12 cellular contexts compared by ENCODE assay signal in genomic region chr5:15502208-15502607, GRCh38. TPM values are rescaled to one million over a fixed set of nuclear protein-coding genes. Genes with fewer than 3 reads are reported as not detected.
A peak's percentile ranks its signal among the peaks of the same experiment; 100 is the strongest.
DNase-seq lines count a peak whose midpoint lies in the region; FAIRE-seq and TF ChIP-seq lines count a peak whose summit lies in the region.
"Had no signal": no experiment of that assay in that cellular context is flagged by ENCODE, and none has a peak within 500 bp of the region (broad histone marks: within the 10 kb centered on the region; RNA-seq: fewer than 3 reads in every experiment).

No MANE protein-coding gene starts in this region.

- H3K4me1 ChIP-seq in breast epithelium (no peaks in the 10 kb centered on the region), muscle layer of duodenum (ENCODE audit: control insufficient read depth in 1 of 2, insufficient read depth in 2 of 2, low read length in 2 of 2) (peaks cover 0 to 8% of the 10 kb centered on the region in 2 donors), vagina (peaks cover 13% of the 10 kb centered on the region)

- H3K9me3 Mint-ChIP-seq in MCF 10A (ENCODE audit: unreplicated experiment) = no peaks in the 10 kb centered on the region
- H3K9me3 Mint-ChIP-seq in endothelial cell (ENCODE audit: unreplicated experiment) = no peaks in the 10 kb centered on the region
- peaks cover 4% of the 10 kb centered on the region for H3K9me3 Mint-ChIP-seq in activated CD4-positive, alpha-beta T cell treated with anti-CD3 and anti-CD28 coated beads, Interleukin-2, amount 10 ng/mL, durations not matched to agents 24 days and 14 days
- H3K9me3 Mint-ChIP-seq: dendritic cell treated with granulocyte-macrophage colony-stimulating factor and Interleukin-4, amounts not matched to agents 40 ng/mL and 50 ng/mL, for 4 days had no signal

- H3K4me3 Mint-ChIP-seq in MCF 10A (ENCODE audit: unreplicated experiment) (no peak overlapping the region), endothelial cell (ENCODE audit: unreplicated experiment) (peak overlapping the region; percentile 98)
- no peak overlapping the region for H3K4me3 Mint-ChIP-seq in activated CD4-positive, alpha-beta T cell treated with anti-CD3 and anti-CD28 coated beads, Interleukin-2, amount 10 ng/mL, durations not matched to agents 24 days and 14 days
- H3K4me3 Mint-ChIP-seq: B cell; dendritic cell treated with granulocyte-macrophage colony-stimulating factor and Interleukin-4, amounts not matched to agents 40 ng/mL and 50 ng/mL, for 4 days had no signal

- CTCF ChIA-PET in MCF 10A (lab: Yijun Ruan, JAX) = no interaction called here

- no peak for FAIRE-seq in RCC 7860 (lab: Jason Lieb, UNC)

- H3K36me3 Mint-ChIP-seq in MCF 10A (ENCODE audit: insufficient read depth, unreplicated experiment) (no peaks in the 10 kb centered on the region), endothelial cell (ENCODE audit: low read depth, unreplicated experiment) (peaks cover 16% of the 10 kb centered on the region)
- H3K36me3 Mint-ChIP-seq in activated CD4-positive, alpha-beta T cell treated with anti-CD3 and anti-CD28 coated beads, Interleukin-2, amount 10 ng/mL, durations not matched to agents 24 days and 14 days (ENCODE audit: low read depth) = no peaks in the 10 kb centered on the region

- H3K27me3 Mint-ChIP-seq in MCF 10A (ENCODE audit: insufficient read depth, unreplicated experiment) (no peaks in the 10 kb centered on the region), endothelial cell (ENCODE audit: unreplicated experiment) (peaks cover 7% of the 10 kb centered on the region)
- peaks cover 28% of the 10 kb centered on the region for H3K27me3 Mint-ChIP-seq in activated CD4-positive, alpha-beta T cell treated with anti-CD3 and anti-CD28 coated beads, Interleukin-2, amount 10 ng/mL, durations not matched to agents 24 days and 14 days

- DNase-seq in breast epithelium (ENCODE audit: low spot score in 2 of 2) (no peak), MCF 10A (ENCODE audit: unreplicated experiment) (no peak), endothelial cell (ENCODE audit: low spot score) (no peak), vagina (ENCODE audit: extremely low spot score in 2 of 2) (no peak), cortex of kidney (lab: John Stamatoyannopoulos, UW) (no peak), RCC 7860 (ENCODE audit: low spot score) (no peak)
- DNase-seq in activated CD4-positive, alpha-beta T cell treated with anti-CD3 and anti-CD28 coated beads, Interleukin-2, amount 10 ng/mL, durations not matched to agents 24 days and 14 days = no peak
- DNase-seq: NCI-H146; stimulated activated CD4-positive, alpha-beta T cell treated with anti-CD3 and anti-CD28 coated beads, Interleukin-15, amount 100 ng/mL, for 24 hours had no signal

- H3K27ac ChIP-seq in breast epithelium (peak overlapping the region in 1 of 2 donors; percentile 49), muscle layer of duodenum (ENCODE audit: low read length) (peak overlapping the region; percentile 67), vagina (peak overlapping the region; percentile 89)

- TF ChIP-seq CTCF in breast epithelium (IDR thresholded peaks at IDR 0.05) = no peak
- TF ChIP-seq CTCF in MCF 10A (IDR thresholded peaks at IDR 0.05; ENCODE audit: unreplicated experiment) = no peak
- TF ChIP-seq CTCF in endothelial cell (IDR thresholded peaks at IDR 0.05; ENCODE audit: unreplicated experiment) = no peak
- TF ChIP-seq CTCF in vagina (IDR thresholded peaks at IDR 0.05) = no peak

- H3K4me3 ChIP-seq in breast epithelium (peak overlapping the region; percentile 56 to 92 (median 69)), muscle layer of duodenum (ENCODE audit: low read depth in 1 of 2, low read length in 2 of 2) (peak overlapping the region; percentile 31 to 93), vagina (peak overlapping the region; percentile 70 to 92)

- H3K4me1 Mint-ChIP-seq in MCF 10A (ENCODE audit: insufficient read depth, unreplicated experiment) = peaks cover 10% of the 10 kb centered on the region
- peaks cover 54% of the 10 kb centered on the region for H3K4me1 Mint-ChIP-seq in endothelial cell (ENCODE audit: unreplicated experiment)
- no peaks in the 10 kb centered on the region for H3K4me1 Mint-ChIP-seq in activated CD4-positive, alpha-beta T cell treated with anti-CD3 and anti-CD28 coated beads, Interleukin-2, amount 10 ng/mL, durations not matched to agents 24 days and 14 days
- H3K4me1 Mint-ChIP-seq: B cell had no signal

- H3K27ac Mint-ChIP-seq in MCF 10A (ENCODE audit: low read depth, unreplicated experiment) (no peak overlapping the region), endothelial cell (ENCODE audit: unreplicated experiment) (peak overlapping the region; percentile 96)
- no peak overlapping the region for H3K27ac Mint-ChIP-seq in activated CD4-positive, alpha-beta T cell treated with anti-CD3 and anti-CD28 coated beads, Interleukin-2, amount 10 ng/mL, durations not matched to agents 24 days and 14 days
- H3K27ac Mint-ChIP-seq: B cell; dendritic cell treated with granulocyte-macrophage colony-stimulating factor and Interleukin-4, amounts not matched to agents 40 ng/mL and 50 ng/mL, for 4 days had no signal

- no peak for TF ChIP-seq POLR2A in breast epithelium (IDR thresholded peaks at IDR 0.05)
- TF ChIP-seq POLR2A in vagina (IDR thresholded peaks at IDR 0.05) = no peak

- H3K9me3 ChIP-seq in breast epithelium = no peaks in the 10 kb centered on the region
- H3K9me3 ChIP-seq in muscle layer of duodenum (ENCODE audit: control insufficient read depth in 1 of 2, low read length in 2 of 2) = no peaks in the 10 kb centered on the region
- no peaks in the 10 kb centered on the region for H3K9me3 ChIP-seq in vagina

- intact Hi-C loops in breast epithelium (cut with DNase I; ENCODE audit: low total_unique reads) = no loop called here
- intact Hi-C loops in MCF 10A (cut with micrococcal nuclease) = no loop called here
- intact Hi-C loops in vagina (cut with DNase I) = no loop called here
- intact Hi-C loops in activated CD4-positive, alpha-beta T cell treated with anti-CD3 and anti-CD28 coated beads, Interleukin-2, amount 10 ng/mL, durations not matched to agents 24 days and 14 days (cut with micrococcal nuclease) = no loop called here

- no TSS peak for BruUV-seq in MCF 10A (replicated peaks; lab: Mats Ljungman, UMichigan)

- H3K36me3 ChIP-seq in breast epithelium = no peaks in the 10 kb centered on the region
- H3K36me3 ChIP-seq in muscle layer of duodenum (ENCODE audit: control insufficient read depth in 1 of 2, insufficient read depth in 2 of 2, low read length in 2 of 2) = no peaks in the 10 kb centered on the region
- no peaks in the 10 kb centered on the region for H3K36me3 ChIP-seq in vagina

- H3K27me3 ChIP-seq in breast epithelium (no peaks in the 10 kb centered on the region), muscle layer of duodenum (ENCODE audit: low read depth, low read length) (no peaks in the 10 kb centered on the region), vagina (no peaks in the 10 kb centered on the region)

- POLR2A ChIA-PET in MCF 10A (lab: Yijun Ruan, JAX) = interaction anchor here (1.0 kb wide), 1 partner anchor 11 kb away, joined by 3 read pairs; no protein-coding TSS in a partner anchor

RNA-seq across cellular contexts. Expression of gene FBXL7, which starts 2.2 kb away (rescaled TPM):
- total RNA-seq in breast epithelium = 10 to 100 TPM in 2 of 3 donors, 1 to 10 TPM in 1; 6.9 to 17.3 (median 10.8) TPM
- total RNA-seq in MCF 10A (2022) = not detected in 2 replicates
- total RNA-seq in endothelial cell (ENCODE audit: unreplicated experiment) = 63.8 TPM
- total RNA-seq in vagina = 21.1 TPM
- not detected in 2 replicates for total RNA-seq in activated CD4-positive, alpha-beta T cell treated with anti-CD3 and anti-CD28 coated beads, Interleukin-2, amount 10 ng/mL, durations not matched to agents 24 days and 14 days
- total RNA-seq: B cell had no signal
